In genomic region chr7:70893422-70893821, GRCh38 we compare ENCODE assay signal across 18 cellular contexts.
DNase-seq lines count a peak whose midpoint lies in the region; ATAC-seq and TF ChIP-seq lines count a peak whose summit lies in the region.
"Had no signal": no experiment of that assay in that cellular context is flagged by ENCODE, and none has a peak within 500 bp of the region (broad histone marks: within the 10 kb centered on the region; RNA-seq: fewer than 3 reads in every experiment).

No MANE protein-coding gene starts in this region.

- peaks cover 31% of the 10 kb centered on the region for H3K9me3 Mint-ChIP-seq in HFFc6

- H3K4me3 ChIP-seq in BE2C (ENCODE audit: low read depth, low read length) = no peak overlapping the region
- H3K4me3 ChIP-seq in HUES64 (ENCODE audit: low read length) = no peak overlapping the region
- H3K4me3 ChIP-seq in iPS DF 6.9 (ENCODE audit: low read length) = no peak overlapping the region
- H3K4me3 ChIP-seq: Peyer's patch had no signal

- H3K27me3 Mint-ChIP-seq in HFFc6 (ENCODE audit: insufficient read depth) = no peaks in the 10 kb centered on the region
- H3K27me3 Mint-ChIP-seq: B cell; CD4-positive, alpha-beta memory T cell had no signal

- H3K4me1 ChIP-seq in BE2C = no peaks in the 10 kb centered on the region
- peaks cover 31% of the 10 kb centered on the region for H3K4me1 ChIP-seq in HUES64 (ENCODE audit: insufficient read depth, low read length)
- H3K4me1 ChIP-seq in iPS DF 6.9 (ENCODE audit: control insufficient read depth, insufficient read depth, low read length) = peaks cover 21% of the 10 kb centered on the region
- H3K4me1 ChIP-seq: Peyer's patch had no signal

- H3K4me1 Mint-ChIP-seq in HFFc6 (ENCODE audit: low read depth) = no peaks in the 10 kb centered on the region
- H3K4me1 Mint-ChIP-seq: B cell; CD4-positive, alpha-beta memory T cell had no signal

- no peak overlapping the region for H3K4me3 Mint-ChIP-seq in HFFc6
- H3K4me3 Mint-ChIP-seq: B cell; CD4-positive, alpha-beta memory T cell; T-helper 2 cell treated with Interferon-gamma antibody and Interleukin-4, amounts not matched to agents 5 μg/mL and 100 μg/mL, for 36 hours had no signal

- no peak for TF ChIP-seq CTCF in BE2C (IDR thresholded peaks at IDR 0.05; ENCODE audit: low read depth, low read length)
- no peak for TF ChIP-seq CTCF in HFFc6 (IDR thresholded peaks at IDR 0.05)

- H3K36me3 ChIP-seq in BE2C = no peaks in the 10 kb centered on the region
- 0 out of 2 replicates have a peak, but pooled peaks cover 5% of the 10 kb centered on the region for H3K36me3 ChIP-seq in HUES64 (ENCODE audit: insufficient read depth, low read length)
- H3K36me3 ChIP-seq in iPS DF 6.9 (ENCODE audit: control insufficient read depth, insufficient read depth, low read length) = no peaks in the 10 kb centered on the region
- H3K36me3 ChIP-seq: Peyer's patch had no signal

- H3K9me3 ChIP-seq in BE2C (no peaks in the 10 kb centered on the region), HUES64 (ENCODE audit: insufficient read depth, low read depth, low read length) (peaks cover 28% of the 10 kb centered on the region), iPS DF 6.9 (ENCODE audit: control insufficient read depth, insufficient read depth, low read length) (peaks cover 1% of the 10 kb centered on the region)
- H3K9me3 ChIP-seq: Peyer's patch had no signal

- H3K36me3 Mint-ChIP-seq in HFFc6 (ENCODE audit: low read depth) = no peaks in the 10 kb centered on the region; the same call in 1 of the 2 replicates
- H3K36me3 Mint-ChIP-seq: CD4-positive, alpha-beta memory T cell had no signal

- peak overlapping the region; percentile 99 for H3K27ac ChIP-seq in HUES64 (ENCODE audit: low read depth, low read length)
- H3K27ac ChIP-seq in iPS DF 6.9 (ENCODE audit: low read length) = peak overlapping the region; percentile 91
- H3K27ac ChIP-seq: Peyer's patch had no signal

- intact Hi-C loops in left ventricle myocardium superior (cut with micrococcal nuclease) = no loop called here

- H3K27me3 ChIP-seq in BE2C (no peaks in the 10 kb centered on the region), HUES64 (ENCODE audit: insufficient read depth, low read length) (no peaks in the 10 kb centered on the region), iPS DF 6.9 (ENCODE audit: control insufficient read depth, insufficient read depth, low read length) (no peaks in the 10 kb centered on the region)
- H3K27me3 ChIP-seq: Peyer's patch had no signal

- peak overlapping the region; percentile 69 for H3K9ac ChIP-seq in HUES64 (ENCODE audit: low read depth, low read length)

- DNase-seq in BE2C = peak; percentile 61
- DNase-seq in NCI-H748 (lab: John Stamatoyannopoulos, UW; ENCODE audit: unreplicated experiment) = peak; percentile 71
- DNase-seq in iPS DF 6.9 (ENCODE audit: low read depth, low spot score) = no peak
- DNase-seq in left ventricle myocardium superior = no peak
- DNase-seq in HFFc6 = no peak
- no peak for DNase-seq in NCI-H2171 (lab: John Stamatoyannopoulos, UW)
- no peak for DNase-seq in NAMALWA (ENCODE audit: low spot score)
- DNase-seq: DMS79, MV-4-11, NCI-H1436 treated with DMSO at 0.1 percent for 48 hours, NCI-H524 treated with DMSO at 0.1 percent for 48 hours, Peyer's patch, SIG-M5, SW 1271 had no signal

- ATAC-seq in left ventricle myocardium superior = no peak

- WGBS in HUES64 = 85% methylated on average over 10 of the region's 10 CpGs
- no CpG with 5 or more reads among the region's 10 CpGs for WGBS in iPS DF 6.9 (ENCODE audit: insufficient coverage, insufficient read length)

- H3K27ac Mint-ChIP-seq in HFFc6 = no peak overlapping the region
- H3K27ac Mint-ChIP-seq: B cell; CD4-positive, alpha-beta memory T cell; T-helper 2 cell treated with Interferon-gamma antibody and Interleukin-4, amounts not matched to agents 5 μg/mL and 100 μg/mL, for 36 hours had no signal

Comparison
In these comparisons a context has a peak if more than half of its experiments do, and no peak if none do; other contexts are left out.
1. DNase-seq: peak in BE2C (single experiment) and NCI-H748 (single experiment); none in iPS DF 6.9 (single experiment), left ventricle myocardium superior (single experiment), HFFc6 (single experiment), NCI-H2171 (single experiment) and NAMALWA (single experiment).